Comparison of ENCODE assay signal across 19 cellular contexts in genomic region chr18:58952303-58952702, GRCh38.
DNase-seq lines count a peak whose midpoint lies in the region; ATAC-seq, FAIRE-seq and TF ChIP-seq lines count a peak whose summit lies in the region.
"Had no signal": no experiment of that assay in that cellular context is flagged by ENCODE, and none has a peak within 500 bp of the region (broad histone marks: within the 10 kb centered on the region; RNA-seq: fewer than 3 reads in every experiment).

No MANE protein-coding gene starts in this region.

- H3K9me2 ChIP-seq in GM23338 (ENCODE audit: insufficient read depth) = no peaks in the 10 kb centered on the region
- no peaks in the 10 kb centered on the region for H3K9me2 ChIP-seq in hepatocyte (replicated peaks; ENCODE audit: insufficient read depth)

- peaks cover 64% of the 10 kb centered on the region for H3K79me2 ChIP-seq in GM23338 (replicated peaks; ENCODE audit: insufficient read depth)
- peaks cover 3% of the 10 kb centered on the region for H3K79me2 ChIP-seq in astrocyte (ENCODE audit: insufficient read depth, low read length)
- no peaks in the 10 kb centered on the region for H3K79me2 ChIP-seq in hepatocyte

- TF ChIP-seq EP300 in A549 (IDR thresholded peaks at IDR 0.05) = no peak

- FAIRE-seq in A549 (lab: Jason Lieb, UNC) = no peak
- FAIRE-seq in astrocyte (lab: Jason Lieb, UNC) = no peak
- FAIRE-seq: A204.1 had no signal

- H2AFZ ChIP-seq in GM23338 (no peak overlapping the region), astrocyte (ENCODE audit: low read depth, low read length) (no peak overlapping the region), hepatocyte (no peak overlapping the region)

- H3F3A ChIP-seq in GM23338 (replicated peaks; ENCODE audit: low read depth) = 0 out of 2 replicates have a peak, but pooled peaks cover 7% of the 10 kb centered on the region

- CTCF ChIA-PET in A549 (lab: Yijun Ruan, JAX) = interaction anchor here (2.4 kb wide), 1 partner anchor 118 kb away, joined by 10 read pairs; no protein-coding TSS in a partner anchor

- H3K4me3 ChIP-seq in A549 (no peak overlapping the region), GM23338 (no peak overlapping the region), astrocyte (ENCODE audit: insufficient read depth, low read depth, low read length) (no peak overlapping the region), hepatocyte (no peak overlapping the region)

- no peak overlapping the region for H3K9ac ChIP-seq in astrocyte (ENCODE audit: low read length)

- peak overlapping the region; percentile 74 for H3K4me2 ChIP-seq in A549
- H3K4me2 ChIP-seq in GM23338 = no peak overlapping the region
- no peak overlapping the region for H3K4me2 ChIP-seq in astrocyte (ENCODE audit: low read length)
- H3K4me2 ChIP-seq in hepatocyte = no peak overlapping the region

- H3K4me3 Mint-ChIP-seq in GM23338 (no peak overlapping the region), astrocyte (ENCODE audit: unreplicated experiment) (no peak overlapping the region), neural crest cell (no peak overlapping the region)

- no peak for DNase-seq in A549 (ENCODE audit: low read depth in 1 of 2, low spot score in 1 of 2)
- no peak for DNase-seq in GM23338 (ENCODE audit: low spot score)
- no peak for DNase-seq in astrocyte (ENCODE audit: low read depth)
- DNase-seq in neural crest cell (ENCODE audit: low read depth, low spot score) = no peak
- no peak for DNase-seq in NCI-H2107 (lab: John Stamatoyannopoulos, UW)
- DNase-seq in mesenteric fat pad (ENCODE audit: low spot score) = no peak
- no peak for DNase-seq in hepatocyte (ENCODE audit: low spot score)
- DNase-seq: C1 segment of cervical spinal cord, COR-L47, DMS53, GOT3, KBM-7, MV-4-11, NCI-H1417, NCI-H1930, NCI-H2171 treated with DMSO at 0.1 percent for 48 hours, NCI-H82 had no signal

- no peak for TF ChIP-seq POLR2A in A549 (IDR thresholded peaks at IDR 0.05; ENCODE audit: low read length)

- no peaks in the 10 kb centered on the region for H3K9me3 ChIP-seq in A549
- H3K9me3 ChIP-seq in astrocyte (ENCODE audit: insufficient read depth, low read depth, low read length) = no peaks in the 10 kb centered on the region
- no peaks in the 10 kb centered on the region for H3K9me3 ChIP-seq in hepatocyte (ENCODE audit: low read depth)

- POLR2A ChIA-PET in A549 (lab: Yijun Ruan, JAX) = interaction anchor here (1.1 kb wide), 1 partner anchor 8 kb away, joined by 3 read pairs; no protein-coding TSS in a partner anchor

- no peak for TF ChIP-seq RAD21 in A549 (conservative IDR thresholded peaks at IDR 0.05 in 1 of 2, IDR thresholded peaks at IDR 0.05 in 1 of 2)

- TF ChIP-seq CTCF in A549 (IDR thresholded peaks at IDR 0.05) (no peak), GM23338 (conservative IDR thresholded peaks at IDR 0.05; ENCODE audit: low read depth in 2 of 2) (no peak), astrocyte (IDR thresholded peaks at IDR 0.05; ENCODE audit: insufficient read depth, low read depth, low read length) (no peak), neural crest cell (conservative IDR thresholded peaks at IDR 0.05) (no peak), hepatocyte (IDR thresholded peaks at IDR 0.05; ENCODE audit: poor library complexity) (no peak)

- H3K36me3 Mint-ChIP-seq in GM23338 (ENCODE audit: low read depth) (peaks cover 88% of the 10 kb centered on the region), astrocyte (ENCODE audit: low read depth, unreplicated experiment) (peaks cover 19% of the 10 kb centered on the region), neural crest cell (ENCODE audit: low read depth) (peaks cover 21% of the 10 kb centered on the region)

- H3K9me3 Mint-ChIP-seq in GM23338 = no peaks in the 10 kb centered on the region
- H3K9me3 Mint-ChIP-seq in astrocyte (ENCODE audit: unreplicated experiment) = no peaks in the 10 kb centered on the region
- no peaks in the 10 kb centered on the region for H3K9me3 Mint-ChIP-seq in neural crest cell

- H3K4me1 ChIP-seq in A549 (peaks cover 72% of the 10 kb centered on the region), GM23338 (ENCODE audit: insufficient read depth) (no peaks in the 10 kb centered on the region), astrocyte (ENCODE audit: insufficient read depth, low read length) (peaks cover 7% of the 10 kb centered on the region), hepatocyte (ENCODE audit: insufficient read depth) (peaks cover 6% of the 10 kb centered on the region)

- peaks cover 57% of the 10 kb centered on the region for H3K36me3 ChIP-seq in GM23338 (ENCODE audit: insufficient read depth)
- peaks cover 23% of the 10 kb centered on the region for H3K36me3 ChIP-seq in astrocyte (ENCODE audit: insufficient read depth, low read length)
- H3K36me3 ChIP-seq in hepatocyte (replicated peaks; ENCODE audit: insufficient read depth, low read depth) = no peaks in the 10 kb centered on the region

- H3K27ac ChIP-seq in A549 = peak overlapping the region; percentile 76 to 88
- peak overlapping the region; percentile 70 for H3K27ac ChIP-seq in GM23338 (ENCODE audit: low read depth)
- H3K27ac ChIP-seq in astrocyte (ENCODE audit: low read depth, low read length) = peak overlapping the region; percentile 9
- H3K27ac ChIP-seq in hepatocyte = no peak overlapping the region

- H3K27me3 Mint-ChIP-seq in GM23338 (ENCODE audit: insufficient read depth, low read depth, poor library complexity) = peaks cover 13% of the 10 kb centered on the region
- no peaks in the 10 kb centered on the region for H3K27me3 Mint-ChIP-seq in astrocyte (ENCODE audit: low read depth, unreplicated experiment)
- H3K27me3 Mint-ChIP-seq in neural crest cell (ENCODE audit: low read depth) = no peaks in the 10 kb centered on the region

- H3K27me3 ChIP-seq in GM23338 (ENCODE audit: insufficient read depth) (no peaks in the 10 kb centered on the region), astrocyte (ENCODE audit: insufficient read depth, low read length) (no peaks in the 10 kb centered on the region), hepatocyte (no peaks in the 10 kb centered on the region)

- H3K4me1 Mint-ChIP-seq in GM23338 (peaks cover 4% of the 10 kb centered on the region; the same call in 1 of the 3 replicates), astrocyte (ENCODE audit: low read depth, unreplicated experiment) (peaks cover 27% of the 10 kb centered on the region), neural crest cell (no peaks in the 10 kb centered on the region)

- WGBS in A549 (ENCODE audit: missing lambda C conversion rate) = 35% methylated on average over 3 of the region's 3 CpGs
- WGBS in hepatocyte (ENCODE audit: low lambda C conversion rate, missing lambda C conversion rate) = 88% methylated on average over 3 of the region's 3 CpGs

- H3K27ac Mint-ChIP-seq in GM23338 = peak overlapping the region; percentile 51; the same call in 1 of the 2 replicates
- H3K27ac Mint-ChIP-seq in astrocyte (ENCODE audit: unreplicated experiment) = peak overlapping the region; percentile 91
- peak overlapping the region; percentile 30 for H3K27ac Mint-ChIP-seq in neural crest cell (ENCODE audit: unreplicated experiment)

- peaks cover 10% of the 10 kb centered on the region; the same call in 1 of the 2 replicates for H4K20me1 ChIP-seq in GM23338 (replicated peaks; ENCODE audit: insufficient read depth)
- peaks cover 6% of the 10 kb centered on the region for H4K20me1 ChIP-seq in astrocyte (ENCODE audit: insufficient read depth, low read length)
- H4K20me1 ChIP-seq in hepatocyte (ENCODE audit: insufficient read depth, poor library complexity, severe bottlenecking) = no peaks in the 10 kb centered on the region

- ATAC-seq in A549 = peak in 1 of 2 experiments; percentile 50; a peak in 3 of 6 replicates
- no peak for ATAC-seq in GM23338
- no peak for ATAC-seq in GM18909 (IDR thresholded peaks at IDR 0.05; ENCODE audit: poor library complexity, unreplicated experiment)

TF ChIP-seq in A549, 52 proteins besides CTCF, POLR2A, EP300 and RAD21:
- TF ChIP-seq HOXB5 (CRISPR knock-in tag; IDR thresholded peaks at IDR 0.05) (no peak), HDAC2 (IDR thresholded peaks at IDR 0.05) (no peak), ZSCAN20 (CRISPR knock-in tag; IDR thresholded peaks at IDR 0.05) (no peak), BCL3 (IDR thresholded peaks at IDR 0.05) (no peak), FOXS1 (CRISPR knock-in tag; IDR thresholded peaks at IDR 0.05) (no peak)

TF ChIP-seq in GM23338, 12 proteins besides CTCF, POLR2A, EP300 and RAD21 (continues in another document):
- TF ChIP-seq JUNB (IDR thresholded peaks at IDR 0.05; ENCODE audit: unreplicated experiment) = no peak
- TF ChIP-seq ZNF331 (CRISPR knock-in tag; IDR thresholded peaks at IDR 0.05; ENCODE audit: low read depth) = no peak
- no peak for TF ChIP-seq EZH2 (IDR thresholded peaks at IDR 0.05; ENCODE audit: low read depth, unreplicated experiment)
- no peak for TF ChIP-seq POLR2AphosphoS5 (IDR thresholded peaks at IDR 0.05; ENCODE audit: low read depth)
- no peak for TF ChIP-seq ETS1 (IDR thresholded peaks at IDR 0.05)
- TF ChIP-seq STAT1 (IDR thresholded peaks at IDR 0.05; ENCODE audit: unreplicated experiment) = no peak

Comparison
In these comparisons a context has a peak if more than half of its experiments do, and no peak if none do; other contexts are left out.
1. H3K27ac Mint-ChIP-seq: peak in every context shown above with its lines; median percentile 91 in astrocyte; 51 in GM23338; 30 in neural crest cell.